In the genomic region with DNA sequence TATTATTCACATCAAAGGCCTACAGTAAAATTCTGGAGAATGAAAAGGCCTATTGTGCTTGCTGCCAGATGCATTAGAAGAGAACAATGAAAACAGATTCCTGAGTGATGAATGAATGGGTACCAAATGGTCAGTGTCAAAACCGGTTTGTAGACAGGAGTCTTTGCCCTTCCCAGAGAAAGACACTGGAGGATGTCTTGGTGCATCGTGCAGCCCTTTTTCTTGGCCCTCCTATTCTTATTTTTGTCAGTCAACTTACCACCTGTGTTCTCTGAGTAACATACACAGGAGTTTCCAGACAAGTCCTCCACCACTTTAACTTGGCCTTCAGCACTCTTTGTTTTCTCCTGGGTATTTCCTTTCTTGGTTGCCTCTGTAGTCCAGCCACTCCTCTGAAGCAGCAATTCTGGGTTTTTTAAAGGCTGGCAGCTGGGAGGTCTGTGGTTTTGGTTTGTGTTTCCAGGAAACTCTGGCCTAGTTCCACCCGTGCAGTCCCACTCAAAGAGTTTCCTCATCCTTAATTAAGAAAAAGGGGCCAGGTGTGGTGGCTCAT, we compare ENCODE assay signal across 1 cellular context.
A peak's percentile ranks its signal among the peaks of the same experiment; 100 is the strongest.
TF ChIP-seq lines count a peak whose summit lies in the region.

No MANE protein-coding gene starts in this region.

TF ChIP-seq in SK-N-SH, 30 proteins besides CTCF, POLR2A, EP300 and RAD21 (continued from another document):
- TF ChIP-seq USF1 (IDR thresholded peaks at IDR 0.05; ENCODE audit: borderline replicate concordance, low read depth) (no peak), SIN3A (IDR thresholded peaks at IDR 0.05; ENCODE audit: borderline replicate concordance, low read depth, low read length) (no peak), FOXM1 (IDR thresholded peaks at IDR 0.05; ENCODE audit: low read depth) (no peak), SMC3 (IDR thresholded peaks at IDR 0.05; ENCODE audit: low read depth, low read length) (no peak), USF2 (IDR thresholded peaks at IDR 0.05; ENCODE audit: borderline replicate concordance, low read depth, low read length) (no peak), TAF1 (IDR thresholded peaks at IDR 0.05; ENCODE audit: borderline replicate concordance, low read depth, low read length) (no peak), NRF1 (IDR thresholded peaks at IDR 0.05; ENCODE audit: low read depth, low read length) (no peak)
- TF ChIP-seq, protein P1, sequence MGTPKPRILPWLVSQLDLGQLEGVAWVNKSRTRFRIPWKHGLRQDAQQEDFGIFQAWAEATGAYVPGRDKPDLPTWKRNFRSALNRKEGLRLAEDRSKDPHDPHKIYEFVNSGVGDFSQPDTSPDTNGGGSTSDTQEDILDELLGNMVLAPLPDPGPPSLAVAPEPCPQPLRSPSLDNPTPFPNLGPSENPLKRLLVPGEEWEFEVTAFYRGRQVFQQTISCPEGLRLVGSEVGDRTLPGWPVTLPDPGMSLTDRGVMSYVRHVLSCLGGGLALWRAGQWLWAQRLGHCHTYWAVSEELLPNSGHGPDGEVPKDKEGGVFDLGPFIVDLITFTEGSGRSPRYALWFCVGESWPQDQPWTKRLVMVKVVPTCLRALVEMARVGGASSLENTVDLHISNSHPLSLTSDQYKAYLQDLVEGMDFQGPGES (IDR thresholded peaks at IDR 0.05; ENCODE audit: low read depth, low read length), result no peak
- TF ChIP-seq, protein P2, sequence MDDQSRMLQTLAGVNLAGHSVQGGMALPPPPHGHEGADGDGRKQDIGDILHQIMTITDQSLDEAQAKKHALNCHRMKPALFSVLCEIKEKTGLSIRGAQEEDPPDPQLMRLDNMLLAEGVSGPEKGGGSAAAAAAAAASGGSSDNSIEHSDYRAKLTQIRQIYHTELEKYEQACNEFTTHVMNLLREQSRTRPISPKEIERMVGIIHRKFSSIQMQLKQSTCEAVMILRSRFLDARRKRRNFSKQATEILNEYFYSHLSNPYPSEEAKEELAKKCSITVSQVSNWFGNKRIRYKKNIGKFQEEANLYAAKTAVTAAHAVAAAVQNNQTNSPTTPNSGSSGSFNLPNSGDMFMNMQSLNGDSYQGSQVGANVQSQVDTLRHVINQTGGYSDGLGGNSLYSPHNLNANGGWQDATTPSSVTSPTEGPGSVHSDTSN (IDR thresholded peaks at IDR 0.05), result peak; percentile 89
TF ChIP-seq in SK-N-SH: peak in this region for 7.
